21 cellular contexts compared by ENCODE assay signal in the genomic region with DNA sequence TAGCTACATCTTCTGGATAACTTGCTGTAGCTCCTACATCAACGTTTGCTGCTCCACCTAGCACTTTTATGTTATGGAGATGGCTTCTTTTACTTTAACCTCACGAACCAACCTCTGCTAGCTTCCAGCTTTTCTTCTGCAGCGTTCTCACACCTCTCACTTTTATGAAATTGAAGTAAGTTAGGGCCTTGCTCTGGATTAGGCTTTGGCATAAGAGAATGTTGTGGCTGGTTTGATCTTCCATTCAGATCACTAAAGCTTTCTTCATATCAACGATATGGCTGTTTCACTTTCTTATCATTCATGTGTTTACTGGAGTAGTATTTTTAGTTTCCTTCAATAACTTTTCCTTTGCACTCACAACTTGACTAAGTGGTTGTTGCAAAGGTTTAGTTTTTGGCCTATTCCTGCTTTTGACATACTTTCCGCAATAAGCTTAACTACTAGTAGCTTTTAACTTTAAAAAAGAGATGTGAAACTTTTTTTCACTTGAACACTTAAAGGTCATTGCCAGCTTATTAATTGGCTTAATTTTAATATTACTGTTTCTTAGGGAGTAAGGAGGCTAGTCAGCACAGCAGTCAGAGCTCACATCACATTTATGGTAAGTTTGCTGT.
A peak's percentile ranks its signal among the peaks of the same experiment; 100 is the strongest.
DNase-seq lines count a peak whose midpoint lies in the region; ATAC-seq and FAIRE-seq lines count a peak whose summit lies in the region.
"Had no signal": no experiment of that assay in that cellular context is flagged by ENCODE, and none has a peak within 500 bp of the region (broad histone marks: within the 10 kb centered on the region; RNA-seq: fewer than 3 reads in every experiment).

No MANE protein-coding gene starts in this region.

- H3K9me3 Mint-ChIP-seq in activated CD4-positive, alpha-beta T cell treated with anti-CD3 and anti-CD28 coated beads for 36 hours (ENCODE audit: low read depth): peaks cover 21% of the 10 kb centered on the region
- peaks cover 10% of the 10 kb centered on the region for H3K9me3 Mint-ChIP-seq in natural killer cell treated with Interleukin-12 subunit alpha and Interleukin-12 subunit beta and Interleukin-15 and Interleukin-18, amount 100 ng/mL, for 72 hours

- WGBS in small intestine, 3 donors: 58 to 61% (median 58%) methylated on average over 5 of the region's 5 CpGs

- FAIRE-seq in small intestine (lab: Jason Lieb, UNC): no peak
- FAIRE-seq: keratinocyte had no signal

- intact Hi-C loops in activated CD4-positive, alpha-beta T cell treated with anti-CD3 and anti-CD28 coated beads for 36 hours (cut with DNase I, micrococcal nuclease): loop anchor here in 1 of 2 experiments (10.0 kb wide), 1 partner anchor 734 kb away; no protein-coding TSS in a partner anchor

- peaks cover 27% of the 10 kb centered on the region for H3K4me1 Mint-ChIP-seq in activated CD4-positive, alpha-beta T cell treated with anti-CD3 and anti-CD28 coated beads for 36 hours
- H3K4me1 Mint-ChIP-seq in natural killer cell treated with Interleukin-12 subunit alpha and Interleukin-12 subunit beta and Interleukin-15 and Interleukin-18, amount 100 ng/mL, for 72 hours (ENCODE audit: low read depth in 2 of 2): peaks cover 30 to 41% of the 10 kb centered on the region in 2 donors

- no peak for DNase-seq in activated CD4-positive, alpha-beta T cell treated with anti-CD3 and anti-CD28 coated beads for 36 hours
- DNase-seq in activated CD4-positive, alpha-beta T cell treated with anti-CD3 and anti-CD28 coated beads for 48 hours: no peak
- DNase-seq in NAMALWA (ENCODE audit: low spot score): peak; percentile 43
- DNase-seq in natural killer cell treated with Interleukin-12 subunit alpha and Interleukin-12 subunit beta and Interleukin-15 and Interleukin-18, amount 100 ng/mL, for 72 hours (ENCODE audit: low spot score): no peak
- no peak for DNase-seq in NCI-H2196 treated with DMSO at 0.1 percent for 48 hours (lab: John Stamatoyannopoulos, UW; ENCODE audit: unreplicated experiment)
- no peak for DNase-seq in NCI-H2227 (lab: John Stamatoyannopoulos, UW; ENCODE audit: unreplicated experiment)
- no peak for DNase-seq in small intestine
- DNase-seq: 8988T; GOT3; head of caudate nucleus; midbrain; NCI-H2107; NCI-H82; right lobe of liver; stimulated activated CD4-positive, alpha-beta T cell treated with anti-CD3 and anti-CD28 coated beads, Interleukin-2, amount 100 ng/mL, for 48 hours; upper lobe of right lung had no signal

- H3K36me3 Mint-ChIP-seq in activated CD4-positive, alpha-beta T cell treated with anti-CD3 and anti-CD28 coated beads for 36 hours (ENCODE audit: low read depth): no peaks in the 10 kb centered on the region
- peaks cover 23% of the 10 kb centered on the region for H3K36me3 Mint-ChIP-seq in natural killer cell treated with Interleukin-12 subunit alpha and Interleukin-12 subunit beta and Interleukin-15 and Interleukin-18, amount 100 ng/mL, for 72 hours
- H3K36me3 Mint-ChIP-seq: activated naive CD4-positive, alpha-beta T cell treated with anti-CD3 and anti-CD28 coated beads, Interleukin-2, amount 50 U/mL, for 24 hours had no signal

- no peak overlapping the region for H3K27ac ChIP-seq in small intestine (ENCODE audit: low read depth in 1 of 2, low read length in 1 of 2)
- H3K27ac ChIP-seq: right lobe of liver, upper lobe of right lung had no signal

- peak; percentile 42 for ATAC-seq in activated CD4-positive, alpha-beta T cell treated with anti-CD3 and anti-CD28 coated beads for 36 hours
- peak; percentile 52 for ATAC-seq in GM21423 (IDR thresholded peaks at IDR 0.05; ENCODE audit: unreplicated experiment)
- ATAC-seq in natural killer cell treated with Interleukin-12 subunit alpha and Interleukin-12 subunit beta and Interleukin-15 and Interleukin-18, amount 100 ng/mL, for 72 hours: no peak
- ATAC-seq: upper lobe of right lung had no signal

- peaks cover 3% of the 10 kb centered on the region for H3K27me3 Mint-ChIP-seq in activated CD4-positive, alpha-beta T cell treated with anti-CD3 and anti-CD28 coated beads for 36 hours
- H3K27me3 Mint-ChIP-seq in natural killer cell treated with Interleukin-12 subunit alpha and Interleukin-12 subunit beta and Interleukin-15 and Interleukin-18, amount 100 ng/mL, for 72 hours: peaks cover 0 to 18% of the 10 kb centered on the region in 2 donors
- H3K27me3 Mint-ChIP-seq: activated naive CD4-positive, alpha-beta T cell treated with anti-CD3 and anti-CD28 coated beads, Interleukin-2, amount 50 U/mL, for 24 hours had no signal

- no peak overlapping the region for H3K27ac Mint-ChIP-seq in activated CD4-positive, alpha-beta T cell treated with anti-CD3 and anti-CD28 coated beads for 36 hours
- no peak overlapping the region for H3K27ac Mint-ChIP-seq in natural killer cell treated with Interleukin-12 subunit alpha and Interleukin-12 subunit beta and Interleukin-15 and Interleukin-18, amount 100 ng/mL, for 72 hours
- H3K27ac Mint-ChIP-seq: activated naive CD4-positive, alpha-beta T cell treated with anti-CD3 and anti-CD28 coated beads, Interleukin-2, amount 50 U/mL, for 24 hours; T-helper 1 cell treated with Interleukin-12 subunit alpha and Interleukin-12 subunit beta and Interleukin-4 antibody, amounts not matched to agents 30 μg/mL and 1 μg/mL, for 36 hours had no signal

- POLR2A ChIA-PET in activated CD4-positive, alpha-beta T cell treated with anti-CD3 and anti-CD28 coated beads for 36 hours (lab: Charles Lee): interaction anchor here (0.6 kb wide), 1 partner anchor 725 kb away, joined by 7 read pairs; no protein-coding TSS in a partner anchor

- H3K4me3 Mint-ChIP-seq in activated CD4-positive, alpha-beta T cell treated with anti-CD3 and anti-CD28 coated beads for 36 hours: no peak overlapping the region
- H3K4me3 Mint-ChIP-seq in natural killer cell treated with Interleukin-12 subunit alpha and Interleukin-12 subunit beta and Interleukin-15 and Interleukin-18, amount 100 ng/mL, for 72 hours: peak overlapping the region; percentile 50
- H3K4me3 Mint-ChIP-seq: activated naive CD4-positive, alpha-beta T cell treated with anti-CD3 and anti-CD28 coated beads, Interleukin-2, amount 50 U/mL, for 24 hours; T-helper 1 cell treated with Interleukin-12 subunit alpha and Interleukin-12 subunit beta and Interleukin-4 antibody, amounts not matched to agents 30 μg/mL and 1 μg/mL, for 36 hours had no signal

- CTCF ChIA-PET in activated CD4-positive, alpha-beta T cell treated with anti-CD3 and anti-CD28 coated beads for 36 hours (lab: Charles Lee): interaction anchor here (0.9 to 2.1 kb wide), 6 partner anchors 10 to 62 kb away, joined by 3 to 5 read pairs (median 3); no protein-coding TSS in a partner anchor

- H3K36me3 ChIP-seq in small intestine (ENCODE audit: control insufficient read depth in 2 of 2, insufficient read depth in 2 of 2, low read length in 2 of 2): no peaks in the 10 kb centered on the region
- H3K36me3 ChIP-seq: breast epithelium, right lobe of liver, upper lobe of right lung had no signal

- H3K4me1 ChIP-seq in small intestine (ENCODE audit: control insufficient read depth in 2 of 2, insufficient read depth in 1 of 2, low read depth in 1 of 2, low read length in 1 of 2): no peaks in the 10 kb centered on the region
- H3K4me1 ChIP-seq: breast epithelium, right lobe of liver, upper lobe of right lung had no signal

- H3K27me3 ChIP-seq in small intestine (ENCODE audit: control insufficient read depth in 2 of 2, insufficient read depth in 2 of 2, low read length in 2 of 2): no peaks in the 10 kb centered on the region
- H3K27me3 ChIP-seq: breast epithelium, right lobe of liver, upper lobe of right lung had no signal

- no peak overlapping the region for H3K4me3 ChIP-seq in small intestine (ENCODE audit: low read depth in 1 of 2, low read length in 2 of 2)
- H3K4me3 ChIP-seq: breast epithelium, right lobe of liver, upper lobe of right lung had no signal

- H3K9me3 ChIP-seq in small intestine (ENCODE audit: control insufficient read depth, low read depth): no peaks in the 10 kb centered on the region
- H3K9me3 ChIP-seq: right lobe of liver, upper lobe of right lung had no signal

Comparison
In these comparisons a context has a peak if more than half of its experiments do, and no peak if none do; other contexts are left out.
1. ATAC-seq: peak in activated CD4-positive, alpha-beta T cell treated with anti-CD3 and anti-CD28 coated beads for 36 hours (single experiment) and GM21423 (single experiment); none in natural killer cell treated with Interleukin-12 subunit alpha and Interleukin-12 subunit beta and Interleukin-15 and Interleukin-18, amount 100 ng/mL, for 72 hours (0 of 2).